Comparison of ENCODE assay signal across 1 cellular context in the genomic region with DNA sequence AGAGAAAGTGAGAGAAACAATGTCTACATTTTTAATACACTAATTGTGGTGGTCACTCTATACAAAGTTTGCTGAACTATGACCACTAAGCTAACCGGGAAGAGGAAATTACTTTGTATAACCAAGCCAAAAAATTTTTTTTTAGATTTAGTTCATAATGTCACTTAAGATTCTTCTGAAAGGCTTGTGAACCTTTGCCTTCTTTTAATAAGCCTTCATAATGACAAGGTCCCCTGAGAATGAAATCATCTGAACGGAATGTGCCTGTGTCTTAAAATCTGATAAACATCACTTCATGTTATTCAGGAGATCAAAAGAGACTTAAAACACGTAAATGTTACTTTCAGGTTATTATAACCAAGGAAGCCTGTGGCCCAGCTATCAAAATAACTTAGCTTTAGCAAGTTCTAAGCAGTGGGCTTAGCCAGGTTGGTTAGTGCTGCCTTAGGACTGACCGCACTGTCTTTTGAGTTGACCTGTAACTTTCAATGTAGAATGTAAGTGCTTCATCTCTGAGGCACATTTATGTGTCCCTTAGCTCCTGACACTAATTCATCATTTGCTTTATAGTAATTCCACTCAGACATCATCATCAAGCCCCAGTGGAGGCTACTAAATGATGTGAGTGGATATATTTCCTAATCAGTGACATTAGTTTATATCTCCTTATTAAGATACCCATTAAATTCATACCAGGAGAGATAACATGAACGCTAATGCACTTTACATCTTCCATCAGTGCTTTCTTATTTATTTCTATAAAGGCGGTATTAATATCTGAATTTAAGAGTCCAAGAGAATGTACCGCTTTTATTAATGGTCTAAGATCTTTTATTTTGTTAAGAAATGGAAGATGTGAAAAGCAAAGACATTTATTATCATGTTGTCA.
TF ChIP-seq lines count a peak whose summit lies in the region.

No MANE protein-coding gene starts in this region.

TF ChIP-seq in SK-N-SH treated with all-trans-retinoic acid at 6 μM for 48 hours, 23 proteins besides CTCF, POLR2A, EP300 and RAD21 (continued from another document):
- TF ChIP-seq, protein P1, sequence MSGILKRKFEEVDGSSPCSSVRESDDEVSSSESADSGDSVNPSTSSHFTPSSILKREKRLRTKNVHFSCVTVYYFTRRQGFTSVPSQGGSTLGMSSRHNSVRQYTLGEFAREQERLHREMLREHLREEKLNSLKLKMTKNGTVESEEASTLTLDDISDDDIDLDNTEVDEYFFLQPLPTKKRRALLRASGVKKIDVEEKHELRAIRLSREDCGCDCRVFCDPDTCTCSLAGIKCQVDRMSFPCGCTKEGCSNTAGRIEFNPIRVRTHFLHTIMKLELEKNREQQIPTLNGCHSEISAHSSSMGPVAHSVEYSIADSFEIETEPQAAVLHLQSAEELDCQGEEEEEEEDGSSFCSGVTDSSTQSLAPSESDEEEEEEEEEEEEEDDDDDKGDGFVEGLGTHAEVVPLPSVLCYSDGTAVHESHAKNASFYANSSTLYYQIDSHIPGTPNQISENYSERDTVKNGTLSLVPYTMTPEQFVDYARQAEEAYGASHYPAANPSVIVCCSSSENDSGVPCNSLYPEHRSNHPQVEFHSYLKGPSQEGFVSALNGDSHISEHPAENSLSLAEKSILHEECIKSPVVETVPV (CRISPR knock-in tag; IDR thresholded peaks at IDR 0.05) = no peak
- no peak for TF ChIP-seq ZFP3 (CRISPR knock-in tag; IDR thresholded peaks at IDR 0.05)
- no peak for TF ChIP-seq ARNTL (CRISPR knock-in tag; IDR thresholded peaks at IDR 0.05; ENCODE audit: borderline replicate concordance, low read depth)
- TF ChIP-seq OSR1 (CRISPR knock-in tag; IDR thresholded peaks at IDR 0.05) = no peak
- TF ChIP-seq GLIS3 (CRISPR knock-in tag; IDR thresholded peaks at IDR 0.05) = peak; percentile 74; the same call in 1 of the 2 replicates
- TF ChIP-seq TOX (CRISPR knock-in tag; IDR thresholded peaks at IDR 0.05; ENCODE audit: borderline replicate concordance) = no peak
- TF ChIP-seq PPARA (CRISPR knock-in tag; IDR thresholded peaks at IDR 0.05; ENCODE audit: borderline replicate concordance) = no peak
- TF ChIP-seq TSHZ2 (CRISPR knock-in tag; IDR thresholded peaks at IDR 0.05) = no peak
- TF ChIP-seq, protein P2, sequence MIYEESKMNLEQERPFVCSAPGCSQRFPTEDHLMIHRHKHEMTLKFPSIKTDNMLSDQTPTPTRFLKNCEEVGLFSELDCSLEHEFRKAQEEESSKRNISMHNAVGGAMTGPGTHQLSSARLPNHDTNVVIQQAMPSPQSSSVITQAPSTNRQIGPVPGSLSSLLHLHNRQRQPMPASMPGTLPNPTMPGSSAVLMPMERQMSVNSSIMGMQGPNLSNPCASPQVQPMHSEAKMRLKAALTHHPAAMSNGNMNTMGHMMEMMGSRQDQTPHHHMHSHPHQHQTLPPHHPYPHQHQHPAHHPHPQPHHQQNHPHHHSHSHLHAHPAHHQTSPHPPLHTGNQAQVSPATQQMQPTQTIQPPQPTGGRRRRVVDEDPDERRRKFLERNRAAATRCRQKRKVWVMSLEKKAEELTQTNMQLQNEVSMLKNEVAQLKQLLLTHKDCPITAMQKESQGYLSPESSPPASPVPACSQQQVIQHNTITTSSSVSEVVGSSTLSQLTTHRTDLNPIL (CRISPR knock-in tag; IDR thresholded peaks at IDR 0.05; ENCODE audit: low read depth) = peak; percentile 50; the same call in 1 of the 2 replicates
- TF ChIP-seq RARB (CRISPR knock-in tag; IDR thresholded peaks at IDR 0.05) = no peak
- no peak for TF ChIP-seq ZFP30 (CRISPR knock-in tag; IDR thresholded peaks at IDR 0.05)
- TF ChIP-seq ZC3H10 (CRISPR knock-in tag; IDR thresholded peaks at IDR 0.05) = no peak
TF ChIP-seq in SK-N-SH treated with all-trans-retinoic acid at 6 μM for 48 hours: peak in this region for 5.
